In genomic region chr6:40819182-40819834, GRCh38 we compare ENCODE assay signal across 2 cellular contexts.
TF ChIP-seq lines count a peak whose summit lies in the region.

No MANE protein-coding gene starts in this region.

TF ChIP-seq in HEK293, 187 proteins besides CTCF, POLR2A, EP300 and RAD21 (continues in another document):
- TF ChIP-seq, protein P1, sequence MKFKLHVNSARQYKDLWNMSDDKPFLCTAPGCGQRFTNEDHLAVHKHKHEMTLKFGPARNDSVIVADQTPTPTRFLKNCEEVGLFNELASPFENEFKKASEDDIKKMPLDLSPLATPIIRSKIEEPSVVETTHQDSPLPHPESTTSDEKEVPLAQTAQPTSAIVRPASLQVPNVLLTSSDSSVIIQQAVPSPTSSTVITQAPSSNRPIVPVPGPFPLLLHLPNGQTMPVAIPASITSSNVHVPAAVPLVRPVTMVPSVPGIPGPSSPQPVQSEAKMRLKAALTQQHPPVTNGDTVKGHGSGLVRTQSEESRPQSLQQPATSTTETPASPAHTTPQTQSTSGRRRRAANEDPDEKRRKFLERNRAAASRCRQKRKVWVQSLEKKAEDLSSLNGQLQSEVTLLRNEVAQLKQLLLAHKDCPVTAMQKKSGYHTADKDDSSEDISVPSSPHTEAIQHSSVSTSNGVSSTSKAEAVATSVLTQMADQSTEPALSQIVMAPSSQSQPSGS (tag by site-specific recombination; IDR thresholded peaks at IDR 0.05; ENCODE audit: low read depth): 0 out of 2 replicates have a peak, but pooled peaks have one; percentile 4
- no peak for TF ChIP-seq ZNF585B (tag by site-specific recombination; IDR thresholded peaks at IDR 0.05)
- TF ChIP-seq ZXDB (tag by site-specific recombination; IDR thresholded peaks at IDR 0.05): no peak
- peak; percentile 27; the same call in 1 of the 2 replicates for TF ChIP-seq ZNF518A (tag by site-specific recombination; conservative IDR thresholded peaks at IDR 0.05; ENCODE audit: low read depth)
- 0 out of 2 replicates have a peak, but pooled peaks have one; percentile 31 for TF ChIP-seq KLF16 (tag by site-specific recombination; IDR thresholded peaks at IDR 0.05)
- TF ChIP-seq ZNF692 (tag by site-specific recombination; IDR thresholded peaks at IDR 0.05): peak; percentile 51; the same call in 1 of the 2 replicates
- TF ChIP-seq, protein P2, sequence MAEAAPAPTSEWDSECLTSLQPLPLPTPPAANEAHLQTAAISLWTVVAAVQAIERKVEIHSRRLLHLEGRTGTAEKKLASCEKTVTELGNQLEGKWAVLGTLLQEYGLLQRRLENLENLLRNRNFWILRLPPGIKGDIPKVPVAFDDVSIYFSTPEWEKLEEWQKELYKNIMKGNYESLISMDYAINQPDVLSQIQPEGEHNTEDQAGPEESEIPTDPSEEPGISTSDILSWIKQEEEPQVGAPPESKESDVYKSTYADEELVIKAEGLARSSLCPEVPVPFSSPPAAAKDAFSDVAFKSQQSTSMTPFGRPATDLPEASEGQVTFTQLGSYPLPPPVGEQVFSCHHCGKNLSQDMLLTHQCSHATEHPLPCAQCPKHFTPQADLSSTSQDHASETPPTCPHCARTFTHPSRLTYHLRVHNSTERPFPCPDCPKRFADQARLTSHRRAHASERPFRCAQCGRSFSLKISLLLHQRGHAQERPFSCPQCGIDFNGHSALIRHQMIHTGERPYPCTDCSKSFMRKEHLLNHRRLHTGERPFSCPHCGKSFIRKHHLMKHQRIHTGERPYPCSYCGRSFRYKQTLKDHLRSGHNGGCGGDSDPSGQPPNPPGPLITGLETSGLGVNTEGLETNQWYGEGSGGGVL (tag by site-specific recombination; IDR thresholded peaks at IDR 0.05): no peak
- peak; percentile 45; the same call in 1 of the 2 replicates for TF ChIP-seq OSR2 (tag by site-specific recombination; IDR thresholded peaks at IDR 0.05)
- TF ChIP-seq, protein P3, sequence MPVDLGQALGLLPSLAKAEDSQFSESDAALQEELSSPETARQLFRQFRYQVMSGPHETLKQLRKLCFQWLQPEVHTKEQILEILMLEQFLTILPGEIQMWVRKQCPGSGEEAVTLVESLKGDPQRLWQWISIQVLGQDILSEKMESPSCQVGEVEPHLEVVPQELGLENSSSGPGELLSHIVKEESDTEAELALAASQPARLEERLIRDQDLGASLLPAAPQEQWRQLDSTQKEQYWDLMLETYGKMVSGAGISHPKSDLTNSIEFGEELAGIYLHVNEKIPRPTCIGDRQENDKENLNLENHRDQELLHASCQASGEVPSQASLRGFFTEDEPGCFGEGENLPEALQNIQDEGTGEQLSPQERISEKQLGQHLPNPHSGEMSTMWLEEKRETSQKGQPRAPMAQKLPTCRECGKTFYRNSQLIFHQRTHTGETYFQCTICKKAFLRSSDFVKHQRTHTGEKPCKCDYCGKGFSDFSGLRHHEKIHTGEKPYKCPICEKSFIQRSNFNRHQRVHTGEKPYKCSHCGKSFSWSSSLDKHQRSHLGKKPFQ (tag by site-specific recombination; IDR thresholded peaks at IDR 0.05): no peak
- peak; percentile 42; the same call in 1 of the 2 replicates for TF ChIP-seq ZBTB48 (tag by site-specific recombination; IDR thresholded peaks at IDR 0.05)
- TF ChIP-seq SP3 (tag by site-specific recombination; IDR thresholded peaks at IDR 0.05): no peak

TF ChIP-seq in K562, 482 proteins besides CTCF, POLR2A, EP300 and RAD21 (continued from another document and continues in another):
- TF ChIP-seq DEAF1 (CRISPR knock-in tag; IDR thresholded peaks at IDR 0.05): no peak
- TF ChIP-seq, protein P4, sequence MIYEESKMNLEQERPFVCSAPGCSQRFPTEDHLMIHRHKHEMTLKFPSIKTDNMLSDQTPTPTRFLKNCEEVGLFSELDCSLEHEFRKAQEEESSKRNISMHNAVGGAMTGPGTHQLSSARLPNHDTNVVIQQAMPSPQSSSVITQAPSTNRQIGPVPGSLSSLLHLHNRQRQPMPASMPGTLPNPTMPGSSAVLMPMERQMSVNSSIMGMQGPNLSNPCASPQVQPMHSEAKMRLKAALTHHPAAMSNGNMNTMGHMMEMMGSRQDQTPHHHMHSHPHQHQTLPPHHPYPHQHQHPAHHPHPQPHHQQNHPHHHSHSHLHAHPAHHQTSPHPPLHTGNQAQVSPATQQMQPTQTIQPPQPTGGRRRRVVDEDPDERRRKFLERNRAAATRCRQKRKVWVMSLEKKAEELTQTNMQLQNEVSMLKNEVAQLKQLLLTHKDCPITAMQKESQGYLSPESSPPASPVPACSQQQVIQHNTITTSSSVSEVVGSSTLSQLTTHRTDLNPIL (CRISPR knock-in tag; IDR thresholded peaks at IDR 0.05): no peak
- TF ChIP-seq ZNF165 (CRISPR knock-in tag; IDR thresholded peaks at IDR 0.05; ENCODE audit: borderline replicate concordance): no peak
- peak; percentile 46; the same call in 1 of the 2 replicates for TF ChIP-seq MYC (IDR thresholded peaks at IDR 0.05; ENCODE audit: low read depth, low read length)
- TF ChIP-seq MYC (CRISPR knock-in tag; IDR thresholded peaks at IDR 0.05; ENCODE audit: borderline replicate concordance, low read depth): no peak
- no peak for TF ChIP-seq E2F3 (CRISPR knock-in tag; IDR thresholded peaks at IDR 0.05)
- TF ChIP-seq ATF7 (IDR thresholded peaks at IDR 0.05): peak; percentile 76
- TF ChIP-seq CXXC5 (CRISPR knock-in tag; IDR thresholded peaks at IDR 0.05): 0 out of 2 replicates have a peak, but pooled peaks have one; percentile 29
- TF ChIP-seq, protein P5, sequence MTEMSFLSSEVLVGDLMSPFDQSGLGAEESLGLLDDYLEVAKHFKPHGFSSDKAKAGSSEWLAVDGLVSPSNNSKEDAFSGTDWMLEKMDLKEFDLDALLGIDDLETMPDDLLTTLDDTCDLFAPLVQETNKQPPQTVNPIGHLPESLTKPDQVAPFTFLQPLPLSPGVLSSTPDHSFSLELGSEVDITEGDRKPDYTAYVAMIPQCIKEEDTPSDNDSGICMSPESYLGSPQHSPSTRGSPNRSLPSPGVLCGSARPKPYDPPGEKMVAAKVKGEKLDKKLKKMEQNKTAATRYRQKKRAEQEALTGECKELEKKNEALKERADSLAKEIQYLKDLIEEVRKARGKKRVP (CRISPR knock-in tag; IDR thresholded peaks at IDR 0.05): peak; percentile 67
- no peak for TF ChIP-seq MBD2 (IDR thresholded peaks at IDR 0.05; ENCODE audit: borderline replicate concordance, low read depth)
- peak; percentile 56; the same call in 1 of the 2 replicates for TF ChIP-seq SMAD4 (CRISPR knock-in tag; conservative IDR thresholded peaks at IDR 0.05)
- TF ChIP-seq ZNF197 (CRISPR knock-in tag; IDR thresholded peaks at IDR 0.05; ENCODE audit: low read depth): peak; percentile 60; the same call in 1 of the 2 replicates
- TF ChIP-seq NR2C2 (CRISPR knock-in tag; IDR thresholded peaks at IDR 0.05): no peak
- peak; percentile 68 for TF ChIP-seq NR2C2 (tag; IDR thresholded peaks at IDR 0.05)
- TF ChIP-seq, protein P6, sequence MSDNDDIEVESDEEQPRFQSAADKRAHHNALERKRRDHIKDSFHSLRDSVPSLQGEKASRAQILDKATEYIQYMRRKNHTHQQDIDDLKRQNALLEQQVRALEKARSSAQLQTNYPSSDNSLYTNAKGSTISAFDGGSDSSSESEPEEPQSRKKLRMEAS (CRISPR knock-in tag; IDR thresholded peaks at IDR 0.05): no peak
- TF ChIP-seq ZBTB5 (IDR thresholded peaks at IDR 0.05): no peak
- TF ChIP-seq, protein P7, sequence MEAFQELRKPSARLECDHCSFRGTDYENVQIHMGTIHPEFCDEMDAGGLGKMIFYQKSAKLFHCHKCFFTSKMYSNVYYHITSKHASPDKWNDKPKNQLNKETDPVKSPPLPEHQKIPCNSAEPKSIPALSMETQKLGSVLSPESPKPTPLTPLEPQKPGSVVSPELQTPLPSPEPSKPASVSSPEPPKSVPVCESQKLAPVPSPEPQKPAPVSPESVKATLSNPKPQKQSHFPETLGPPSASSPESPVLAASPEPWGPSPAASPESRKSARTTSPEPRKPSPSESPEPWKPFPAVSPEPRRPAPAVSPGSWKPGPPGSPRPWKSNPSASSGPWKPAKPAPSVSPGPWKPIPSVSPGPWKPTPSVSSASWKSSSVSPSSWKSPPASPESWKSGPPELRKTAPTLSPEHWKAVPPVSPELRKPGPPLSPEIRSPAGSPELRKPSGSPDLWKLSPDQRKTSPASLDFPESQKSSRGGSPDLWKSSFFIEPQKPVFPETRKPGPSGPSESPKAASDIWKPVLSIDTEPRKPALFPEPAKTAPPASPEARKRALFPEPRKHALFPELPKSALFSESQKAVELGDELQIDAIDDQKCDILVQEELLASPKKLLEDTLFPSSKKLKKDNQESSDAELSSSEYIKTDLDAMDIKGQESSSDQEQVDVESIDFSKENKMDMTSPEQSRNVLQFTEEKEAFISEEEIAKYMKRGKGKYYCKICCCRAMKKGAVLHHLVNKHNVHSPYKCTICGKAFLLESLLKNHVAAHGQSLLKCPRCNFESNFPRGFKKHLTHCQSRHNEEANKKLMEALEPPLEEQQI (IDR thresholded peaks at IDR 0.05): no peak
- TF ChIP-seq ZNF639 (CRISPR knock-in tag; conservative IDR thresholded peaks at IDR 0.05 in 1 of 2, IDR thresholded peaks at IDR 0.05 in 1 of 2): no peak
- TF ChIP-seq, protein P8, sequence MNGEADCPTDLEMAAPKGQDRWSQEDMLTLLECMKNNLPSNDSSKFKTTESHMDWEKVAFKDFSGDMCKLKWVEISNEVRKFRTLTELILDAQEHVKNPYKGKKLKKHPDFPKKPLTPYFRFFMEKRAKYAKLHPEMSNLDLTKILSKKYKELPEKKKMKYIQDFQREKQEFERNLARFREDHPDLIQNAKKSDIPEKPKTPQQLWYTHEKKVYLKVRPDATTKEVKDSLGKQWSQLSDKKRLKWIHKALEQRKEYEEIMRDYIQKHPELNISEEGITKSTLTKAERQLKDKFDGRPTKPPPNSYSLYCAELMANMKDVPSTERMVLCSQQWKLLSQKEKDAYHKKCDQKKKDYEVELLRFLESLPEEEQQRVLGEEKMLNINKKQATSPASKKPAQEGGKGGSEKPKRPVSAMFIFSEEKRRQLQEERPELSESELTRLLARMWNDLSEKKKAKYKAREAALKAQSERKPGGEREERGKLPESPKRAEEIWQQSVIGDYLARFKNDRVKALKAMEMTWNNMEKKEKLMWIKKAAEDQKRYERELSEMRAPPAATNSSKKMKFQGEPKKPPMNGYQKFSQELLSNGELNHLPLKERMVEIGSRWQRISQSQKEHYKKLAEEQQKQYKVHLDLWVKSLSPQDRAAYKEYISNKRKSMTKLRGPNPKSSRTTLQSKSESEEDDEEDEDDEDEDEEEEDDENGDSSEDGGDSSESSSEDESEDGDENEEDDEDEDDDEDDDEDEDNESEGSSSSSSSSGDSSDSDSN (IDR thresholded peaks at IDR 0.05; ENCODE audit: borderline replicate concordance in 1 of 2, low read depth in 2 of 2, low read length in 2 of 2): no peak
- no peak for TF ChIP-seq PURB (CRISPR knock-in tag; IDR thresholded peaks at IDR 0.05; ENCODE audit: low read depth)
- TF ChIP-seq DNMT1 (IDR thresholded peaks at IDR 0.05): no peak
- TF ChIP-seq RCOR1 (IDR thresholded peaks at IDR 0.05; ENCODE audit: borderline replicate concordance in 1 of 2, low read depth in 2 of 2, low read length in 2 of 2): no peak
- no peak for TF ChIP-seq CCAR2 (IDR thresholded peaks at IDR 0.05; ENCODE audit: low read depth, low read length)
- TF ChIP-seq, protein P9, sequence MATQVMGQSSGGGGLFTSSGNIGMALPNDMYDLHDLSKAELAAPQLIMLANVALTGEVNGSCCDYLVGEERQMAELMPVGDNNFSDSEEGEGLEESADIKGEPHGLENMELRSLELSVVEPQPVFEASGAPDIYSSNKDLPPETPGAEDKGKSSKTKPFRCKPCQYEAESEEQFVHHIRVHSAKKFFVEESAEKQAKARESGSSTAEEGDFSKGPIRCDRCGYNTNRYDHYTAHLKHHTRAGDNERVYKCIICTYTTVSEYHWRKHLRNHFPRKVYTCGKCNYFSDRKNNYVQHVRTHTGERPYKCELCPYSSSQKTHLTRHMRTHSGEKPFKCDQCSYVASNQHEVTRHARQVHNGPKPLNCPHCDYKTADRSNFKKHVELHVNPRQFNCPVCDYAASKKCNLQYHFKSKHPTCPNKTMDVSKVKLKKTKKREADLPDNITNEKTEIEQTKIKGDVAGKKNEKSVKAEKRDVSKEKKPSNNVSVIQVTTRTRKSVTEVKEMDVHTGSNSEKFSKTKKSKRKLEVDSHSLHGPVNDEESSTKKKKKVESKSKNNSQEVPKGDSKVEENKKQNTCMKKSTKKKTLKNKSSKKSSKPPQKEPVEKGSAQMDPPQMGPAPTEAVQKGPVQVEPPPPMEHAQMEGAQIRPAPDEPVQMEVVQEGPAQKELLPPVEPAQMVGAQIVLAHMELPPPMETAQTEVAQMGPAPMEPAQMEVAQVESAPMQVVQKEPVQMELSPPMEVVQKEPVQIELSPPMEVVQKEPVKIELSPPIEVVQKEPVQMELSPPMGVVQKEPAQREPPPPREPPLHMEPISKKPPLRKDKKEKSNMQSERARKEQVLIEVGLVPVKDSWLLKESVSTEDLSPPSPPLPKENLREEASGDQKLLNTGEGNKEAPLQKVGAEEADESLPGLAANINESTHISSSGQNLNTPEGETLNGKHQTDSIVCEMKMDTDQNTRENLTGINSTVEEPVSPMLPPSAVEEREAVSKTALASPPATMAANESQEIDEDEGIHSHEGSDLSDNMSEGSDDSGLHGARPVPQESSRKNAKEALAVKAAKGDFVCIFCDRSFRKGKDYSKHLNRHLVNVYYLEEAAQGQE (CRISPR knock-in tag; IDR thresholded peaks at IDR 0.05; ENCODE audit: low read depth): no peak
